In genomic region chrX:40158036-40158706, GRCh38 we compare ENCODE assay signal across 8 cellular contexts.
DNase-seq lines count a peak whose midpoint lies in the region; ATAC-seq and TF ChIP-seq lines count a peak whose summit lies in the region.

No MANE protein-coding gene starts in this region.

- no peaks in the 10 kb centered on the region for H3K9me3 ChIP-seq in PC-9 (ENCODE audit: insufficient read depth, low read depth)
- no peaks in the 10 kb centered on the region for H3K9me3 ChIP-seq in mesenchymal stem cell (ENCODE audit: control insufficient read depth, low read length)
- H3K9me3 ChIP-seq in transverse colon: no peaks in the 10 kb centered on the region

- H2AK5ac ChIP-seq in mesenchymal stem cell (ENCODE audit: low read length, severe bottlenecking): no peak overlapping the region

- peak overlapping the region; percentile 75 for H3K4ac ChIP-seq in mesenchymal stem cell (ENCODE audit: low read depth in 1 of 2, low read length in 2 of 2)

- H2AFZ ChIP-seq in PC-9 (peak overlapping the region; percentile 66; the same call in 1 of the 2 replicates), mesenchymal stem cell (ENCODE audit: low read depth, low read length) (peak overlapping the region; percentile 77)

- TF ChIP-seq CTCF in PC-9 (conservative IDR thresholded peaks at IDR 0.05) (no peak), transverse colon (IDR thresholded peaks at IDR 0.05) (peak in 3 of 5 experiments; percentile 26 to 40 (median 31))

- H3K79me2 ChIP-seq in PC-9 (ENCODE audit: low read depth): no peaks in the 10 kb centered on the region

- H3K9ac ChIP-seq in mesenchymal stem cell (ENCODE audit: low read length): peak overlapping the region; percentile 78

- H3K27ac Mint-ChIP-seq in activated CD4-positive, alpha-beta T cell treated with anti-CD3 and anti-CD28 coated beads, Interleukin-2, amount 10 ng/mL, durations not matched to agents 7 days and 5 days: peak overlapping the region; percentile 79

- 4% methylated on average over 32 of the region's 68 CpGs for WGBS in mesenchymal stem cell
- WGBS in transverse colon (ENCODE audit: low coverage in 1 of 2), 2 donors: 28% methylated on average over 32 of the region's 68 CpGs; no CpG with 5 or more reads in 1 of the 2 donors

- peak overlapping the region; percentile 31 for H2BK5ac ChIP-seq in mesenchymal stem cell (ENCODE audit: low read depth, low read length, poor library complexity, severe bottlenecking)

- CTCF ChIA-PET in activated CD4-positive, alpha-beta T cell treated with anti-CD3 and anti-CD28 coated beads, Interleukin-2, amount 10 ng/mL, durations not matched to agents 7 days and 5 days (lab: Charles Lee): no interaction called here
- CTCF ChIA-PET in PC-9 (lab: Charles Lee): no interaction called here

- H3K4me1 ChIP-seq in PC-9 (replicated peaks; ENCODE audit: insufficient read depth) (no peaks in the 10 kb centered on the region), mesenchymal stem cell (ENCODE audit: control insufficient read depth, insufficient read depth, low read depth, low read length) (peaks cover 21% of the 10 kb centered on the region), transverse colon (peaks cover 0 to 30% (median 22%) of the 10 kb centered on the region in 4 donors)

- BruUV-seq in PC-9 (replicated peaks; lab: Mats Ljungman, UMichigan): no TSS peak

- H3K14ac ChIP-seq in mesenchymal stem cell (ENCODE audit: low read length in 2 of 2): no peak overlapping the region

- no peak for TF ChIP-seq EP300 in transverse colon (IDR thresholded peaks at IDR 0.05; ENCODE audit: low read depth)

- in situ Hi-C loops in transverse colon (cut with MboI; ENCODE audit: low pct_ligation_motif_present in 1 of 4, low pct_unique_long_range_greater_than_20kb in 1 of 4, low sequenced_read_pairs in 3 of 4): no loop called here

- peak overlapping the region; percentile 72 for H3K4me2 ChIP-seq in PC-9
- H3K4me2 ChIP-seq in mesenchymal stem cell (ENCODE audit: low read length, poor library complexity, severe bottlenecking): peak overlapping the region; percentile 81

- H3K4me3 ChIP-seq in PC-9 (peak overlapping the region; percentile 53; the same call in 1 of the 2 replicates), mesenchymal stem cell (ENCODE audit: insufficient read depth in 1 of 2, low read depth in 1 of 2, low read length in 2 of 2) (peak overlapping the region; percentile 58 to 72), transverse colon (peak overlapping the region; percentile 23 to 54 (median 42))

- ATAC-seq in HG03159 (IDR thresholded peaks at IDR 0.05; ENCODE audit: unreplicated experiment): no peak

- H3F3A ChIP-seq in PC-9 (ENCODE audit: insufficient read depth, low read depth): no peaks in the 10 kb centered on the region

- DNase-seq in activated CD4-positive, alpha-beta T cell treated with anti-CD3 and anti-CD28 coated beads, Interleukin-2, amount 10 ng/mL, durations not matched to agents 7 days and 5 days: no peak
- no peak for DNase-seq in activated CD4-positive, alpha-beta T cell treated with anti-CD3 and anti-CD28 coated beads for 4 hours
- no peak for DNase-seq in PC-9
- peak; percentile 79 for DNase-seq in ecto neural progenitor cell (ENCODE audit: low spot score)
- peak; percentile 38 for DNase-seq in mesenchymal stem cell
- no peak for DNase-seq in transverse colon
- no peak for DNase-seq in NCI-H1694 treated with DMSO at 0.1 percent for 48 hours (lab: John Stamatoyannopoulos, UW)

- POLR2A ChIA-PET in activated CD4-positive, alpha-beta T cell treated with anti-CD3 and anti-CD28 coated beads, Interleukin-2, amount 10 ng/mL, durations not matched to agents 7 days and 5 days (lab: Charles Lee): no interaction called here
- POLR2A ChIA-PET in PC-9 (lab: Charles Lee; ENCODE audit: unreplicated experiment): interaction anchor here (0.7 kb wide), 1 partner anchor 53 kb away, joined by 3 read pairs; no protein-coding TSS in a partner anchor

- H3K4me1 Mint-ChIP-seq in activated CD4-positive, alpha-beta T cell treated with anti-CD3 and anti-CD28 coated beads, Interleukin-2, amount 10 ng/mL, durations not matched to agents 7 days and 5 days: peaks cover 22% of the 10 kb centered on the region

- H2BK15ac ChIP-seq in mesenchymal stem cell (ENCODE audit: low read depth, poor library complexity, severe bottlenecking): peak overlapping the region; percentile 69

- no peaks in the 10 kb centered on the region for H3K9me2 ChIP-seq in PC-9 (ENCODE audit: insufficient read depth)

- no peaks in the 10 kb centered on the region for H3K27me3 ChIP-seq in PC-9 (ENCODE audit: insufficient read depth, low read depth)
- peaks cover 0 to 35% of the 10 kb centered on the region in 2 experiments for H3K27me3 ChIP-seq in mesenchymal stem cell (ENCODE audit: control insufficient read depth in 1 of 2, insufficient read depth in 1 of 2, low read length in 2 of 2)
- H3K27me3 ChIP-seq in transverse colon: no peaks in the 10 kb centered on the region

- no peak overlapping the region for H2BK120ac ChIP-seq in mesenchymal stem cell (ENCODE audit: low read depth, low read length)

- H3K23ac ChIP-seq in mesenchymal stem cell (ENCODE audit: low read length in 2 of 2): no peak overlapping the region

- no peaks in the 10 kb centered on the region for H3K36me3 Mint-ChIP-seq in activated CD4-positive, alpha-beta T cell treated with anti-CD3 and anti-CD28 coated beads, Interleukin-2, amount 10 ng/mL, durations not matched to agents 7 days and 5 days (ENCODE audit: low read depth)

- peak overlapping the region; percentile 72 for H3K4me3 Mint-ChIP-seq in activated CD4-positive, alpha-beta T cell treated with anti-CD3 and anti-CD28 coated beads, Interleukin-2, amount 10 ng/mL, durations not matched to agents 7 days and 5 days

- H3K36me3 ChIP-seq in PC-9 (ENCODE audit: low read depth) (no peaks in the 10 kb centered on the region), mesenchymal stem cell (ENCODE audit: control insufficient read depth in 1 of 2, insufficient read depth in 2 of 2, low read depth in 1 of 2, low read length in 2 of 2) (no peaks in the 10 kb centered on the region), transverse colon (no peaks in the 10 kb centered on the region)

- H3K27ac ChIP-seq in PC-9 (no peak overlapping the region), mesenchymal stem cell (ENCODE audit: low read length, poor library complexity, severe bottlenecking) (no peak overlapping the region), transverse colon (peak overlapping the region; percentile 57 to 84 (median 78))

- H3K18ac ChIP-seq in mesenchymal stem cell (ENCODE audit: low read depth in 1 of 2, low read length in 2 of 2): peak overlapping the region; percentile 80 to 84

- H3K9me3 Mint-ChIP-seq in activated CD4-positive, alpha-beta T cell treated with anti-CD3 and anti-CD28 coated beads, Interleukin-2, amount 10 ng/mL, durations not matched to agents 7 days and 5 days: no peaks in the 10 kb centered on the region

- H3K79me1 ChIP-seq in mesenchymal stem cell (replicated peaks; ENCODE audit: low read length, poor library complexity, severe bottlenecking): peaks cover 2% of the 10 kb centered on the region

- peak overlapping the region; percentile 11 to 88 for H2BK12ac ChIP-seq in mesenchymal stem cell (ENCODE audit: low read length in 2 of 2)

- H3K27me3 Mint-ChIP-seq in activated CD4-positive, alpha-beta T cell treated with anti-CD3 and anti-CD28 coated beads, Interleukin-2, amount 10 ng/mL, durations not matched to agents 7 days and 5 days: no peaks in the 10 kb centered on the region

- peak overlapping the region; percentile 91 for H4K8ac ChIP-seq in mesenchymal stem cell (ENCODE audit: low read length)

- TF ChIP-seq POLR2A in transverse colon (IDR thresholded peaks at IDR 0.05): no peak

- H4K91ac ChIP-seq in mesenchymal stem cell (ENCODE audit: low read length): peak overlapping the region; percentile 86

- intact Hi-C loops in PC-9 (cut with micrococcal nuclease; ENCODE audit: unreplicated experiment) (no loop called here), transverse colon (cut with DNase I; ENCODE audit: low total_unique reads) (loop anchor here (10.0 kb wide), 2 partner anchors 143 to 423 kb away; no protein-coding TSS in a partner anchor)

- H4K20me1 ChIP-seq in PC-9 (ENCODE audit: insufficient read depth): no peaks in the 10 kb centered on the region

Comparison
In these comparisons a context has a peak if more than half of its experiments do, and no peak if none do; other contexts are left out.
1. DNase-seq: peak in ecto neural progenitor cell (single experiment) and mesenchymal stem cell (single experiment); none in activated CD4-positive, alpha-beta T cell treated with anti-CD3 and anti-CD28 coated beads, Interleukin-2, amount 10 ng/mL, durations not matched to agents 7 days and 5 days (single experiment), activated CD4-positive, alpha-beta T cell treated with anti-CD3 and anti-CD28 coated beads for 4 hours (0 of 2), PC-9 (0 of 2), transverse colon (single experiment) and NCI-H1694 treated with DMSO at 0.1 percent for 48 hours (single experiment).
2. H3K27ac ChIP-seq: peak in transverse colon (4 of 4); none in PC-9 (single experiment) and mesenchymal stem cell (single experiment).
3. Peak in every context shown above with its lines, with median percentiles within 50 percentile points of each other: H3K4me3 ChIP-seq.